Comparison of ENCODE assay signal across 29 cellular contexts in the genomic region with DNA sequence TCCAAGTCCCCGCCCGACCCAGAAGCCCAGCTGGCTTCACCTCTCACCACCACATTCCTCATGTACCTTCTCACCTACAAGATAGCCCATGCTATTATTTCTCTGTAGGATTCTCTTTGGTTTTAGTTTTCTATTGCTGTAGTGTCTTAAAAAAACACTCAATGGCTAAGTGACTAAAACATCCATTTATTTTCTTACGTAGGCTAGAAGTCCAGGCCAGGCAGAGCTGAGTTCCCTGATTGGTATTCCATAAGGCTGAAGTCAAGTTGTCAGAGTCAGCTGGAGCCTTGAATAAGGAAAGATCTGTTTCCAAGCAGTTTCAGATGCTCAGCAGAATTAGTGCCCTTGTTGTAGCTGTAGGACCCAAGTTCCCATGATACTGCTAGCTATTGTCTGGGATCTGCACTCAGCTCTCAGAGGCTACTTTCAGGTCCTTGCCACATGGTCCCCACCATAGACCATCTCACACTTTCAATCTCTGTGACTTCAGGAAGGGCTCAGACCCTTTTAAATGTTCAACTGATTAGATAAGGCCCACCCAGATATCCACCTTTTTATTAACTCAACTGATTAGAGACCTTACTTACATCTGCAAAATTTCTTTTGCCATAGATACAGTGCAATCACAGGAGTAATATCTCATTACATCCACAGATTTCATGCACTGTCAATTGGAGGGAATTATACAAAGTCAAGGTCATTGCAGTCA.
"Had no signal": no experiment of that assay in that cellular context is flagged by ENCODE, and none has a peak within 500 bp of the region (broad histone marks: within the 10 kb centered on the region; RNA-seq: fewer than 3 reads in every experiment).

No MANE protein-coding gene starts in this region.

- H3K4me1 ChIP-seq: stomach, suprapubic skin, testis, thyroid gland, transverse colon, upper lobe of left lung, upper lobe of right lung, uterus, vagina had no signal

- DNase-seq: stimulated activated CD4-positive, alpha-beta T cell treated with anti-CD3 and anti-CD28 coated beads, Interleukin-2, amount 100 ng/mL, for 48 hours; stimulated activated CD4-positive, alpha-beta T cell treated with anti-CD3 and anti-CD28 coated beads, Interleukin-4, amount 100 ng/mL, for 1 hour; stimulated activated CD4-positive, alpha-beta T cell treated with anti-CD3 and anti-CD28 coated beads, Interleukin-4, amount 100 ng/mL, for 24 hours; stimulated activated CD4-positive, alpha-beta T cell treated with anti-CD3 and anti-CD28 coated beads, Interleukin-4, amount 100 ng/mL, for 4 hours; stimulated activated CD8-positive, alpha-beta memory T cell treated with anti-CD3 and anti-CD28 coated beads, Interleukin-4, amount 100 ng/mL, for 48 hours; stimulated activated naive B cell treated with anti-CD40 and anti-IgM and Interleukin-4, amounts not matched to agents 10 μg/mL and 1 μg/mL and 100 μg/mL, for 72 hours; stimulated activated naive CD4-positive, alpha-beta T cell; stimulated activated naive CD4-positive, alpha-beta T cell treated with Interleukin-2 at 50 U/mL for 16 hours; stimulated activated naive CD8-positive, alpha-beta T cell treated with anti-CD3 and anti-CD28 coated beads, Interleukin-15, amount 100 ng/mL, for 72 hours; stimulated activated naive CD8-positive, alpha-beta T cell treated with anti-CD3 and anti-CD28 coated beads, Interleukin-15, Interleukin-2, amounts not matched to agents 100 U/mL and 50 U/mL, for 24 hours; stomach; substantia nigra; testis; thyroid gland; tibial artery; transverse colon; trophoblast cell; upper lobe of left lung; upper lobe of right lung; uterus had no signal

- H3K9me3 ChIP-seq: stomach, suprapubic skin, testis, thoracic aorta, thyroid gland, tibial artery, tibial nerve, transverse colon, upper lobe of left lung, upper lobe of right lung, uterus, vagina had no signal

- H3K27me3 ChIP-seq: stomach, suprapubic skin, testis, thyroid gland, tibial artery, tibial nerve, transverse colon, upper lobe of left lung, upper lobe of right lung, uterus, vagina had no signal

- H3K27me3 Mint-ChIP-seq: stimulated activated memory B cell treated with anti-CD40 and anti-IgM and Interleukin-4, amounts not matched to agents 10 μg/mL and 1 μg/mL and 100 μg/mL, for 72 hours; stimulated activated naive B cell treated with anti-CD40 and anti-IgM and Interleukin-4, amounts not matched to agents 10 μg/mL and 1 μg/mL and 100 μg/mL, for 72 hours; stimulated activated naive CD8-positive, alpha-beta T cell treated with anti-CD3 and anti-CD28 coated beads, Interleukin-15, amount 100 ng/mL, for 72 hours; stimulated activated naive CD8-positive, alpha-beta T cell treated with anti-CD3 and anti-CD28 coated beads, Interleukin-15, Interleukin-2, amounts not matched to agents 100 ng/mL and 50 ng/mL, for 24 hours; type B pancreatic cell had no signal

- H3K4me1 Mint-ChIP-seq: stimulated activated effector memory CD8-positive, alpha-beta T cell treated with anti-CD3 and anti-CD28 coated beads, Interleukin-12 subunit alpha, Interleukin-12 subunit beta, amount 100 ng/mL, for 72 hours; stimulated activated memory B cell treated with anti-CD40 and anti-IgM and Interleukin-4, amounts not matched to agents 10 μg/mL and 1 μg/mL and 100 μg/mL, for 72 hours; stimulated activated naive B cell treated with anti-CD40 and anti-IgM and Interleukin-4, amounts not matched to agents 10 μg/mL and 1 μg/mL and 100 μg/mL, for 72 hours; stimulated activated naive CD8-positive, alpha-beta T cell treated with anti-CD3 and anti-CD28 coated beads, Interleukin-15, amount 100 ng/mL, for 72 hours had no signal

- ATAC-seq: stimulated activated effector memory CD8-positive, alpha-beta T cell treated with anti-CD3 and anti-CD28 coated beads, Interleukin-12 subunit alpha, Interleukin-12 subunit beta, amount 100 ng/mL, for 72 hours; stimulated activated memory B cell treated with anti-CD40 and anti-IgM and Interleukin-4, amounts not matched to agents 10 μg/mL and 1 μg/mL and 100 μg/mL, for 72 hours; stimulated activated naive B cell treated with anti-CD40 and anti-IgM and Interleukin-4, amounts not matched to agents 10 μg/mL and 1 μg/mL and 100 μg/mL, for 72 hours; stimulated activated naive CD8-positive, alpha-beta T cell treated with anti-CD3 and anti-CD28 coated beads, Interleukin-15, amount 100 ng/mL, for 72 hours; stimulated activated naive CD8-positive, alpha-beta T cell treated with anti-CD3 and anti-CD28 coated beads, Interleukin-15, Interleukin-2, amounts not matched to agents 100 U/mL and 50 U/mL, for 24 hours; upper lobe of right lung had no signal

- H3K4me3 ChIP-seq: stomach, suprapubic skin, testis, thoracic aorta, thyroid gland, tibial artery, tibial nerve, transverse colon, upper lobe of left lung, upper lobe of right lung, uterus, vagina had no signal

- H3K9me3 Mint-ChIP-seq: stimulated activated effector memory CD8-positive, alpha-beta T cell treated with anti-CD3 and anti-CD28 coated beads, Interleukin-12 subunit alpha, Interleukin-12 subunit beta, amount 100 ng/mL, for 72 hours; stimulated activated naive CD8-positive, alpha-beta T cell treated with anti-CD3 and anti-CD28 coated beads, Interleukin-15, Interleukin-2, amounts not matched to agents 100 ng/mL and 50 ng/mL, for 24 hours had no signal

- H3K36me3 ChIP-seq: stomach, suprapubic skin, thoracic aorta, thyroid gland, tibial artery, tibial nerve, transverse colon, upper lobe of left lung, upper lobe of right lung, uterus, vagina had no signal

- H3K27ac ChIP-seq: stomach, suprapubic skin, testis, thoracic aorta, thyroid gland, tibial artery, tibial nerve, transverse colon, upper lobe of left lung, upper lobe of right lung, uterus, vagina had no signal

- FAIRE-seq: urothelium cell line had no signal

- H3K27ac Mint-ChIP-seq: stimulated activated effector memory CD8-positive, alpha-beta T cell treated with anti-CD3 and anti-CD28 coated beads, Interleukin-12 subunit alpha, Interleukin-12 subunit beta, amount 100 ng/mL, for 72 hours; stimulated activated memory B cell treated with anti-CD40 and anti-IgM and Interleukin-4, amounts not matched to agents 10 μg/mL and 1 μg/mL and 100 μg/mL, for 72 hours; stimulated activated naive B cell treated with anti-CD40 and anti-IgM and Interleukin-4, amounts not matched to agents 10 μg/mL and 1 μg/mL and 100 μg/mL, for 72 hours; stimulated activated naive CD8-positive, alpha-beta T cell treated with anti-CD3 and anti-CD28 coated beads, Interleukin-15, amount 100 ng/mL, for 72 hours; stimulated activated naive CD8-positive, alpha-beta T cell treated with anti-CD3 and anti-CD28 coated beads, Interleukin-15, Interleukin-2, amounts not matched to agents 100 ng/mL and 50 ng/mL, for 24 hours; type B pancreatic cell had no signal

- H3K4me3 Mint-ChIP-seq: stimulated activated effector memory CD8-positive, alpha-beta T cell treated with anti-CD3 and anti-CD28 coated beads, Interleukin-12 subunit alpha, Interleukin-12 subunit beta, amount 100 ng/mL, for 72 hours; stimulated activated memory B cell treated with anti-CD40 and anti-IgM and Interleukin-4, amounts not matched to agents 10 μg/mL and 1 μg/mL and 100 μg/mL, for 72 hours; stimulated activated naive B cell treated with anti-CD40 and anti-IgM and Interleukin-4, amounts not matched to agents 10 μg/mL and 1 μg/mL and 100 μg/mL, for 72 hours; stimulated activated naive CD8-positive, alpha-beta T cell treated with anti-CD3 and anti-CD28 coated beads, Interleukin-15, amount 100 ng/mL, for 72 hours; stimulated activated naive CD8-positive, alpha-beta T cell treated with anti-CD3 and anti-CD28 coated beads, Interleukin-15, Interleukin-2, amounts not matched to agents 100 ng/mL and 50 ng/mL, for 24 hours; type B pancreatic cell had no signal

- H3K36me3 Mint-ChIP-seq: stimulated activated effector memory CD8-positive, alpha-beta T cell treated with anti-CD3 and anti-CD28 coated beads, Interleukin-12 subunit alpha, Interleukin-12 subunit beta, amount 100 ng/mL, for 72 hours; stimulated activated memory B cell treated with anti-CD40 and anti-IgM and Interleukin-4, amounts not matched to agents 10 μg/mL and 1 μg/mL and 100 μg/mL, for 72 hours; stimulated activated naive B cell treated with anti-CD40 and anti-IgM and Interleukin-4, amounts not matched to agents 10 μg/mL and 1 μg/mL and 100 μg/mL, for 72 hours; type B pancreatic cell had no signal
